In genomic region chr4:183469327-183469726, GRCh38 we compare ENCODE assay signal across 24 cellular contexts. TPM values are rescaled to one million over a fixed set of nuclear protein-coding genes. Genes with fewer than 3 reads are reported as not detected.
DNase-seq lines count a peak whose midpoint lies in the region; ATAC-seq and TF ChIP-seq lines count a peak whose summit lies in the region.
"Had no signal": no experiment of that assay in that cellular context is flagged by ENCODE, and none has a peak within 500 bp of the region (broad histone marks: within the 10 kb centered on the region; RNA-seq: fewer than 3 reads in every experiment).

No MANE protein-coding gene starts in this region.

- ATAC-seq in HG03342 (IDR thresholded peaks at IDR 0.05; ENCODE audit: unreplicated experiment): no peak
- ATAC-seq: activated naive CD4-positive, alpha-beta T cell treated with anti-CD3 and anti-CD28 coated beads, Interleukin-2, amount 50 U/mL, for 72 hours; activated T-helper 17 cell treated with anti-CD3 and anti-CD28 coated beads, Interleukin-2, amount 50 U/mL, for 72 hours; natural killer cell; T-helper 17 cell; upper lobe of right lung had no signal

- no peaks in the 10 kb centered on the region for H3K27me3 Mint-ChIP-seq in dendritic cell treated with granulocyte-macrophage colony-stimulating factor and Interleukin-4, amounts not matched to agents 40 ng/mL and 50 ng/mL, for 4 days
- no peaks in the 10 kb centered on the region for H3K27me3 Mint-ChIP-seq in mesothelial cell of epicardium (ENCODE audit: low read depth)
- H3K27me3 Mint-ChIP-seq: activated T-helper 17 cell treated with anti-CD3 and anti-CD28 coated beads, Interleukin-2, amount 50 U/mL, for 72 hours had no signal

- TF ChIP-seq CTCF in mesothelial cell of epicardium (IDR thresholded peaks at IDR 0.05; ENCODE audit: unreplicated experiment) (no peak), stomach (IDR thresholded peaks at IDR 0.05) (no peak)

- no peaks in the 10 kb centered on the region for H3K9me3 ChIP-seq in stomach
- H3K9me3 ChIP-seq: HAP-1, right atrium auricular region, SJSA1, upper lobe of right lung had no signal

- H3K27ac Mint-ChIP-seq in dendritic cell treated with granulocyte-macrophage colony-stimulating factor and Interleukin-4, amounts not matched to agents 40 ng/mL and 50 ng/mL, for 4 days: peak overlapping the region; percentile 85
- H3K27ac Mint-ChIP-seq in mesothelial cell of epicardium: peak overlapping the region; percentile 44
- H3K27ac Mint-ChIP-seq: activated naive CD4-positive, alpha-beta T cell treated with anti-CD3 and anti-CD28 coated beads, Interleukin-2, amount 50 U/mL, for 72 hours; activated T-helper 17 cell treated with anti-CD3 and anti-CD28 coated beads, Interleukin-2, amount 50 U/mL, for 72 hours; natural killer cell; T-helper 17 cell had no signal

- peak; percentile 47 for DNase-seq in Caki2 (ENCODE audit: low read depth)
- DNase-seq in M059J (ENCODE audit: low read depth): peak; percentile 70
- DNase-seq in mesothelial cell of epicardium (ENCODE audit: low spot score in 2 of 2, unreplicated experiment in 2 of 2): no peak
- DNase-seq in stomach: no peak
- no peak for DNase-seq in nucleus accumbens (lab: John Stamatoyannopoulos, UW)
- no peak for DNase-seq in midbrain (lab: John Stamatoyannopoulos, UW)
- DNase-seq: activated CD8-positive, alpha-beta memory T cell treated with anti-CD3 and anti-CD28 coated beads, Interleukin-2, amount 50 U/mL, for 4 hours; C1 segment of cervical spinal cord; DMS 273 treated with DMSO at 0.1 percent for 48 hours; GF-D8; natural killer cell; NCI-H1105; NCI-H2081; NK-92 treated with Interleukin-12 subunit alpha and Interleukin-12 subunit beta, amount 100 ng/mL, for 24 hours; T-helper 17 cell; upper lobe of right lung; WERI-Rb-1 had no signal

- H3K9me3 Mint-ChIP-seq in dendritic cell treated with granulocyte-macrophage colony-stimulating factor and Interleukin-4, amounts not matched to agents 40 ng/mL and 50 ng/mL, for 4 days: peaks cover 26% of the 10 kb centered on the region
- peaks cover 14% of the 10 kb centered on the region for H3K9me3 Mint-ChIP-seq in mesothelial cell of epicardium
- H3K9me3 Mint-ChIP-seq: activated naive CD4-positive, alpha-beta T cell treated with anti-CD3 and anti-CD28 coated beads, Interleukin-2, amount 50 U/mL, for 72 hours; activated T-helper 17 cell treated with anti-CD3 and anti-CD28 coated beads, Interleukin-2, amount 50 U/mL, for 72 hours; natural killer cell had no signal

- H3K27me3 ChIP-seq in stomach: no peaks in the 10 kb centered on the region
- H3K27me3 ChIP-seq: right atrium auricular region, SJSA1, upper lobe of right lung had no signal

- intact Hi-C loops in dendritic cell treated with granulocyte-macrophage colony-stimulating factor and Interleukin-4, amounts not matched to agents 40 ng/mL and 50 ng/mL, for 4 days (cut with micrococcal nuclease): loop anchor here (2.0 kb wide), 1 partner anchor 25 kb away; the partner anchor contains the start of gene CDKN2AIP
- intact Hi-C loops in stomach (cut with DNase I; ENCODE audit: low total_unique reads): no loop called here

- H3K4me3 Mint-ChIP-seq in dendritic cell treated with granulocyte-macrophage colony-stimulating factor and Interleukin-4, amounts not matched to agents 40 ng/mL and 50 ng/mL, for 4 days: no peak overlapping the region
- H3K4me3 Mint-ChIP-seq in mesothelial cell of epicardium: no peak overlapping the region
- H3K4me3 Mint-ChIP-seq: activated T-helper 17 cell treated with anti-CD3 and anti-CD28 coated beads, Interleukin-2, amount 50 U/mL, for 72 hours; natural killer cell; T-helper 17 cell had no signal

- no peak for TF ChIP-seq EP300 in stomach (IDR thresholded peaks at IDR 0.05)

- peaks cover 14% of the 10 kb centered on the region for H3K36me3 Mint-ChIP-seq in dendritic cell treated with granulocyte-macrophage colony-stimulating factor and Interleukin-4, amounts not matched to agents 40 ng/mL and 50 ng/mL, for 4 days (ENCODE audit: low read depth)
- peaks cover 15% of the 10 kb centered on the region for H3K36me3 Mint-ChIP-seq in mesothelial cell of epicardium
- H3K36me3 Mint-ChIP-seq: natural killer cell had no signal

- H3K4me1 Mint-ChIP-seq in dendritic cell treated with granulocyte-macrophage colony-stimulating factor and Interleukin-4, amounts not matched to agents 40 ng/mL and 50 ng/mL, for 4 days (ENCODE audit: low read depth): peaks cover 37% of the 10 kb centered on the region
- H3K4me1 Mint-ChIP-seq in mesothelial cell of epicardium: peaks cover 19% of the 10 kb centered on the region
- H3K4me1 Mint-ChIP-seq: activated T-helper 17 cell treated with anti-CD3 and anti-CD28 coated beads, Interleukin-2, amount 50 U/mL, for 72 hours had no signal

- H3K36me3 ChIP-seq in stomach: no peaks in the 10 kb centered on the region
- H3K36me3 ChIP-seq: HAP-1, right atrium auricular region, SJSA1, upper lobe of right lung, WERI-Rb-1 had no signal

- peaks cover 0 to 15% (median 13%) of the 10 kb centered on the region in 4 donors for H3K4me1 ChIP-seq in stomach
- H3K4me1 ChIP-seq: HAP-1, right atrium auricular region, upper lobe of right lung had no signal

- in situ Hi-C loops in Caki2 (cut with HindIII; ENCODE audit: low pct_unique_long_range_greater_than_20kb, low sequenced_read_pairs): no loop called here

- H3K4me3 ChIP-seq in stomach: no peak overlapping the region
- H3K4me3 ChIP-seq: HAP-1, right atrium auricular region, SJSA1, upper lobe of right lung had no signal

- no peak for TF ChIP-seq POLR2A in stomach (IDR thresholded peaks at IDR 0.05)

- no peak overlapping the region for H3K27ac ChIP-seq in stomach
- H3K27ac ChIP-seq: right atrium auricular region, SJSA1, upper lobe of right lung, WERI-Rb-1 had no signal

RNA-seq across cellular contexts. Expression of gene CDKN2AIP, which starts 24.9 kb away (rescaled TPM):
- total RNA-seq in Caki2 (2014; rRNA removed; shearing (Covaris generic); ENCODE audit: low replicate concordance): 8.3 and 15.2 TPM in 2 replicates
- total RNA-seq in M059J (2014; rRNA removed; shearing (Covaris generic)): 30.7 and 31.8 TPM in 2 replicates
- 41.8 to 42.8 TPM (median 42.3 TPM) in 3 replicates for total RNA-seq in mesothelial cell of epicardium
- total RNA-seq in stomach: 10 to 100 TPM; 19.6 to 44.3 (median 31.7) TPM
- 10 to 100 TPM; 11.0 to 21.1 (median 11.4) TPM for polyA plus RNA-seq in stomach

RNA-seq across cellular contexts. Expression of gene ING2, which starts 35.5 kb away (rescaled TPM):
- 19.7 and 22.8 TPM in 2 replicates for total RNA-seq in Caki2 (2014; rRNA removed; shearing (Covaris generic); ENCODE audit: low replicate concordance)
- total RNA-seq in M059J (2014; rRNA removed; shearing (Covaris generic)): 20.1 and 26.6 TPM in 2 replicates
- 10.1 to 11.4 TPM (median 11.3 TPM) in 3 replicates for total RNA-seq in mesothelial cell of epicardium
- total RNA-seq in stomach: 10 to 100 TPM in 1 of 5 donors, 1 to 10 TPM in 3, under 1 TPM in 1; 0.45 to 15.2 (median 2.9) TPM
- 10 to 100 TPM; 11.8 to 13.8 (median 13.6) TPM for polyA plus RNA-seq in stomach

Comparison
In these comparisons a context has a peak if more than half of its experiments do, and no peak if none do; other contexts are left out.
1. DNase-seq: peak in Caki2 (single experiment) and M059J (single experiment); none in mesothelial cell of epicardium (0 of 2), stomach (single experiment), nucleus accumbens (0 of 56) and midbrain (single experiment).